Comparison of ENCODE assay signal across 10 cellular contexts in the genomic region with DNA sequence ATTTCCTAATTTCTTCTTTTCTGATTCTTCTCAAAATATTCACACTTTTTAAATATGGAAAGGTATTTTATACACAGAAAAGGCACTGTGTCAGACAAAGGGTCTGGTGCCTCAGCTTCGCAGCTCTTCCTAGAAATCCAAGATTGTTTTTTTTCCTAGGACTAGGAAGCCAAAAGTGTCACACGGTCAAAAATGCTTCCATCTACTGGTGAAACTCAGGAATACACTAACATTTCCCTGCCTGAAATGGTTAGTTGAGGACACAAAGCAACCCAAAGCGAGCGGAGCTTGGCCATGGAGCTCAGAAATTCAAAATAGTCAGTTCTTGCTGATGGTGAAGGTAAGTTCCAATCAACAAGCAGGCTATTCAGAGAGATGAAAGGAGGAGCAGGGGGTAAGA.
DNase-seq lines count a peak whose midpoint lies in the region; ATAC-seq and TF ChIP-seq lines count a peak whose summit lies in the region.
"Had no signal": no experiment of that assay in that cellular context is flagged by ENCODE, and none has a peak within 500 bp of the region (broad histone marks: within the 10 kb centered on the region; RNA-seq: fewer than 3 reads in every experiment).

No MANE protein-coding gene starts in this region.

- in situ Hi-C loops in transverse colon (cut with MboI; ENCODE audit: low pct_ligation_motif_present in 1 of 4, low pct_unique_long_range_greater_than_20kb in 1 of 4, low sequenced_read_pairs in 3 of 4), result loop anchor here in 3 of 4 donors (10.0 to 25.0 kb wide), 3 partner anchors 176 to 279 kb away; no protein-coding TSS in a partner anchor

- H3K4me1 ChIP-seq in hepatocyte (ENCODE audit: insufficient read depth), result no peaks in the 10 kb centered on the region
- no peaks in the 10 kb centered on the region for H3K4me1 ChIP-seq in transverse colon

- H3K9me3 ChIP-seq in hepatocyte (ENCODE audit: low read depth) (no peaks in the 10 kb centered on the region), transverse colon (no peaks in the 10 kb centered on the region)
- H3K9me3 ChIP-seq: gastrocnemius medialis had no signal

- intact Hi-C loops in transverse colon (cut with DNase I; ENCODE audit: low total_unique reads), result no loop called here

- H4K20me1 ChIP-seq in hepatocyte (ENCODE audit: insufficient read depth, poor library complexity, severe bottlenecking), result no peaks in the 10 kb centered on the region

- TF ChIP-seq CTCF in VCaP (conservative IDR thresholded peaks at IDR 0.05) (peak; percentile 74), hepatocyte (IDR thresholded peaks at IDR 0.05; ENCODE audit: poor library complexity) (peak; percentile 51), transverse colon (IDR thresholded peaks at IDR 0.05) (peak; percentile 43 to 61 (median 48))

- H3K36me3 ChIP-seq in hepatocyte (replicated peaks; ENCODE audit: insufficient read depth, low read depth) (no peaks in the 10 kb centered on the region), transverse colon (no peaks in the 10 kb centered on the region)
- H3K36me3 ChIP-seq: gastrocnemius medialis had no signal

- H3K27ac ChIP-seq in VCaP, result no peak overlapping the region
- no peak overlapping the region for H3K27ac ChIP-seq in hepatocyte
- H3K27ac ChIP-seq in transverse colon, result no peak overlapping the region
- H3K27ac ChIP-seq: gastrocnemius medialis had no signal

- TF ChIP-seq POLR2A in transverse colon (IDR thresholded peaks at IDR 0.05), result no peak

- no peak overlapping the region for H3K4me3 ChIP-seq in hepatocyte
- no peak overlapping the region for H3K4me3 ChIP-seq in transverse colon
- H3K4me3 ChIP-seq: gastrocnemius medialis had no signal

- peak; percentile 3 to 30 for DNase-seq in NCI-H524 (lab: John Stamatoyannopoulos, UW)
- no peak for DNase-seq in NCI-H524 treated with DMSO at 0.1 percent for 48 hours (lab: John Stamatoyannopoulos, UW)
- DNase-seq in hepatocyte (ENCODE audit: low spot score), result peak; percentile 38
- DNase-seq in transverse colon, result no peak
- DNase-seq in GM19240 (ENCODE audit: insufficient read length, low spot score), result no peak
- DNase-seq in NCI-H345 treated with DMSO at 0.1 percent for 48 hours (lab: John Stamatoyannopoulos, UW; ENCODE audit: unreplicated experiment), result no peak
- DNase-seq: gastrocnemius medialis, NCI-H510A treated with DMSO at 0.1 percent for 48 hours had no signal

- H3K4me2 ChIP-seq in hepatocyte, result no peak overlapping the region

- no peaks in the 10 kb centered on the region for H3K9me2 ChIP-seq in hepatocyte (replicated peaks; ENCODE audit: insufficient read depth)

- no peaks in the 10 kb centered on the region for H3K79me2 ChIP-seq in hepatocyte

- no peak for TF ChIP-seq EP300 in transverse colon (IDR thresholded peaks at IDR 0.05; ENCODE audit: low read depth)

- H3K27me3 ChIP-seq in hepatocyte, result no peaks in the 10 kb centered on the region
- no peaks in the 10 kb centered on the region for H3K27me3 ChIP-seq in transverse colon
- H3K27me3 ChIP-seq: gastrocnemius medialis had no signal

- H2AFZ ChIP-seq in hepatocyte, result no peak overlapping the region

- ATAC-seq in HG03025 (IDR thresholded peaks at IDR 0.05; ENCODE audit: low FRiP score, unreplicated experiment), result no peak
- ATAC-seq: gastrocnemius medialis had no signal

- 66% methylated on average over 4 of the region's 4 CpGs for WGBS in hepatocyte (ENCODE audit: low lambda C conversion rate, missing lambda C conversion rate)
- 18 to 59% methylated on average over 2 to 4 of the region's 4 CpGs for WGBS in transverse colon (ENCODE audit: low coverage in 1 of 2), 2 donors

Comparison
In these comparisons a context has a peak if more than half of its experiments do, and no peak if none do; other contexts are left out.
1. DNase-seq: peak in NCI-H524 (2 of 2) and hepatocyte (single experiment); none in NCI-H524 treated with DMSO at 0.1 percent for 48 hours (single experiment), transverse colon (single experiment), GM19240 (single experiment) and NCI-H345 treated with DMSO at 0.1 percent for 48 hours (single experiment).
2. Peak in every context shown above with its lines, with median percentiles within 50 percentile points of each other: CTCF ChIP-seq.